Comparison of ENCODE assay signal across 21 cellular contexts in genomic region chr3:3633761-3634160, GRCh38.
DNase-seq lines count a peak whose midpoint lies in the region; FAIRE-seq and TF ChIP-seq lines count a peak whose summit lies in the region.
"Had no signal": no experiment of that assay in that cellular context is flagged by ENCODE, and none has a peak within 500 bp of the region (broad histone marks: within the 10 kb centered on the region; RNA-seq: fewer than 3 reads in every experiment).

No MANE protein-coding gene starts in this region.

- H3K4me2 ChIP-seq in astrocyte (ENCODE audit: low read length) (no peak overlapping the region), trophoblast cell (ENCODE audit: low read length) (no peak overlapping the region)
- H3K4me2 ChIP-seq: GM23338 had no signal

- no peak overlapping the region for H3K4ac ChIP-seq in trophoblast cell (ENCODE audit: low read depth, low read length)

- DNase-seq in HT1080 (ENCODE audit: low read depth) (peak; percentile 6), astrocyte (ENCODE audit: low read depth) (peak; percentile 9), islet precursor cell (peak; percentile 67), trophoblast cell (peak in 1 of 2 donors; percentile 47), superior temporal gyrus (ENCODE audit: extremely low spot score) (no peak), C1 segment of cervical spinal cord (lab: John Stamatoyannopoulos, UW) (no peak), NCI-H1436 treated with DMSO at 0.1 percent for 48 hours (lab: John Stamatoyannopoulos, UW) (no peak)
- DNase-seq in activated effector memory CD4-positive, alpha-beta T cell treated with anti-CD3 and anti-CD28 coated beads, Interleukin-2, amount 50 U/mL, for 16 hours, result no peak
- DNase-seq: Caco-2; CD4-positive, CD25-positive, alpha-beta regulatory T cell; CD8-positive, alpha-beta T cell; DMS153; DND-41; GDM1; HFFc6 had no signal

- FAIRE-seq in astrocyte (lab: Jason Lieb, UNC), result no peak
- FAIRE-seq: GM12878, GM19239, H54 had no signal

- no peak overlapping the region for H3K27ac ChIP-seq in astrocyte (ENCODE audit: low read depth, low read length)
- H3K27ac ChIP-seq in trophoblast cell (ENCODE audit: low read depth, low read length), result peak overlapping the region; percentile 74
- H3K27ac ChIP-seq: C4-2B had no signal

- no peak overlapping the region for H2AK5ac ChIP-seq in trophoblast cell (ENCODE audit: low read length)

- no peak overlapping the region for H2BK5ac ChIP-seq in trophoblast cell (ENCODE audit: low read depth, low read length, poor library complexity)

- H3K9ac ChIP-seq in astrocyte (ENCODE audit: low read length) (no peak overlapping the region), trophoblast cell (ENCODE audit: low read length) (no peak overlapping the region)

- TF ChIP-seq CTCF in astrocyte (IDR thresholded peaks at IDR 0.05; ENCODE audit: insufficient read depth, low read depth, low read length), result no peak

- H3K14ac ChIP-seq in trophoblast cell (ENCODE audit: low read length), result no peak overlapping the region

- H3K27me3 Mint-ChIP-seq in astrocyte (ENCODE audit: low read depth, unreplicated experiment), result no peaks in the 10 kb centered on the region
- H3K27me3 Mint-ChIP-seq: CD4-positive, CD25-positive, alpha-beta regulatory T cell had no signal

- no peaks in the 10 kb centered on the region for H3K9me3 ChIP-seq in astrocyte (ENCODE audit: insufficient read depth, low read depth, low read length)
- no peaks in the 10 kb centered on the region for H3K9me3 ChIP-seq in trophoblast cell (ENCODE audit: insufficient read depth, low read depth, low read length)
- H3K9me3 ChIP-seq: Caco-2, HAP-1 had no signal

- no peak overlapping the region for H3K27ac Mint-ChIP-seq in astrocyte (ENCODE audit: unreplicated experiment)
- H3K27ac Mint-ChIP-seq: CD4-positive, CD25-positive, alpha-beta regulatory T cell; CD8-positive, alpha-beta T cell; GM23338; HFFc6 had no signal

- H3K9me3 Mint-ChIP-seq in astrocyte (ENCODE audit: unreplicated experiment), result peaks cover 11% of the 10 kb centered on the region
- H3K9me3 Mint-ChIP-seq: CD8-positive, alpha-beta T cell had no signal

- H3K36me3 ChIP-seq in astrocyte (ENCODE audit: insufficient read depth, low read length) (no peaks in the 10 kb centered on the region), trophoblast cell (ENCODE audit: control insufficient read depth in 1 of 2, insufficient read depth in 2 of 2, low read length in 2 of 2) (no peaks in the 10 kb centered on the region)
- H3K36me3 ChIP-seq: HAP-1 had no signal

- no peaks in the 10 kb centered on the region for H3K4me1 ChIP-seq in astrocyte (ENCODE audit: insufficient read depth, low read length)
- H3K4me1 ChIP-seq in trophoblast cell (ENCODE audit: control insufficient read depth in 1 of 2, insufficient read depth in 2 of 2, low read length in 2 of 2), result peaks cover 10 to 20% of the 10 kb centered on the region in 2 experiments
- H3K4me1 ChIP-seq: HAP-1 had no signal

- H3K4me3 ChIP-seq in astrocyte (ENCODE audit: insufficient read depth, low read depth, low read length), result no peak overlapping the region
- no peak overlapping the region for H3K4me3 ChIP-seq in trophoblast cell (ENCODE audit: low read depth, low read length)
- H3K4me3 ChIP-seq: GM12878, GM23338, HAP-1 had no signal

- H3K79me2 ChIP-seq in astrocyte (ENCODE audit: insufficient read depth, low read length), result no peaks in the 10 kb centered on the region
- H3K79me2 ChIP-seq in trophoblast cell (ENCODE audit: control insufficient read depth, insufficient read depth, low read length, poor library complexity), result no peaks in the 10 kb centered on the region

- no peak overlapping the region for H2BK120ac ChIP-seq in trophoblast cell (ENCODE audit: insufficient read depth, low read length, poor library complexity)

- H3K36me3 Mint-ChIP-seq in astrocyte (ENCODE audit: low read depth, unreplicated experiment), result no peaks in the 10 kb centered on the region
- H3K36me3 Mint-ChIP-seq: CD4-positive, CD25-positive, alpha-beta regulatory T cell; CD8-positive, alpha-beta T cell had no signal

- H3K27me3 ChIP-seq in astrocyte (ENCODE audit: insufficient read depth, low read length) (no peaks in the 10 kb centered on the region), trophoblast cell (ENCODE audit: insufficient read depth, low read length) (no peaks in the 10 kb centered on the region)

- WGBS in trophoblast cell (ENCODE audit: extremely low coverage, insufficient coverage, insufficient read length), result no CpG with 5 or more reads among the region's 2 CpGs

- no peaks in the 10 kb centered on the region for H4K20me1 ChIP-seq in astrocyte (ENCODE audit: insufficient read depth, low read length)

- H2BK12ac ChIP-seq in trophoblast cell (ENCODE audit: low read length), result no peak overlapping the region

- H2AFZ ChIP-seq in astrocyte (ENCODE audit: low read depth, low read length), result no peak overlapping the region
- H2AFZ ChIP-seq in trophoblast cell (ENCODE audit: insufficient read depth, low read length, poor library complexity), result no peak overlapping the region
- H2AFZ ChIP-seq: GM23338 had no signal

- no peak overlapping the region for H4K8ac ChIP-seq in trophoblast cell (ENCODE audit: low read depth, low read length)

- no peak overlapping the region for H3K18ac ChIP-seq in trophoblast cell (ENCODE audit: low read length)

- H4K12ac ChIP-seq in trophoblast cell (ENCODE audit: low read depth, low read length), result no peak overlapping the region

- no peak overlapping the region for H3K23ac ChIP-seq in trophoblast cell (ENCODE audit: low read length)

- H3K4me3 Mint-ChIP-seq in astrocyte (ENCODE audit: unreplicated experiment), result no peak overlapping the region
- H3K4me3 Mint-ChIP-seq: CD4-positive, CD25-positive, alpha-beta regulatory T cell; CD8-positive, alpha-beta T cell; GM23338; HFFc6 had no signal

- H3K79me1 ChIP-seq in trophoblast cell (ENCODE audit: low read length), result peaks cover 36% of the 10 kb centered on the region

- no peak overlapping the region for H4K91ac ChIP-seq in trophoblast cell (ENCODE audit: low read depth, low read length)

- H3K4me1 Mint-ChIP-seq in astrocyte (ENCODE audit: low read depth, unreplicated experiment), result no peaks in the 10 kb centered on the region
- H3K4me1 Mint-ChIP-seq: CD4-positive, CD25-positive, alpha-beta regulatory T cell; GM23338 had no signal

Comparison
In these comparisons a context has a peak if more than half of its experiments do, and no peak if none do; other contexts are left out.
1. DNase-seq: peak in HT1080 (single experiment), astrocyte (single experiment) and islet precursor cell (single experiment); none in superior temporal gyrus (single experiment), C1 segment of cervical spinal cord (0 of 14), activated effector memory CD4-positive, alpha-beta T cell treated with anti-CD3 and anti-CD28 coated beads, Interleukin-2, amount 50 U/mL, for 16 hours (single experiment) and NCI-H1436 treated with DMSO at 0.1 percent for 48 hours (single experiment).